8 cellular contexts compared by ENCODE assay signal in genomic region chr17:68457168-68457538, GRCh38. TPM values are rescaled to one million over a fixed set of nuclear protein-coding genes. Genes with fewer than 3 reads are reported as not detected.
DNase-seq lines count a peak whose midpoint lies in the region; ATAC-seq, FAIRE-seq and TF ChIP-seq lines count a peak whose summit lies in the region.

Gene WIPI1, minus strand, starts transcription at chr17:68457496. Its CDS starts 75 bp downstream, at chr17:68457421.

- H3K36me3 ChIP-seq in SJCRH30: no peaks in the 10 kb centered on the region
- no peaks in the 10 kb centered on the region for H3K36me3 ChIP-seq in endothelial cell of umbilical vein (ENCODE audit: control insufficient read depth in 2 of 2, extremely low read depth in 1 of 2, insufficient read depth in 2 of 2, low read length in 2 of 2)

- H3K4me3 ChIP-seq in SJCRH30 (peak within 1 kb of the TSS; percentile 83), endothelial cell of umbilical vein (replicated peaks in 1 of 3; ENCODE audit: insufficient read depth in 1 of 3, low read depth in 1 of 3, low read length in 3 of 3) (peak within 1 kb of the TSS; percentile 58 to 74 (median 70))

- no peaks in the 10 kb centered on the region for H3K27me3 Mint-ChIP-seq in activated naive CD4-positive, alpha-beta T cell treated with anti-CD3 and anti-CD28 coated beads, Interleukin-2, amount 50 U/mL, for 24 hours
- H3K27me3 Mint-ChIP-seq in natural killer cell (ENCODE audit: low read depth in 2 of 2): no peaks in the 10 kb centered on the region

- peak; percentile 31 for ATAC-seq in HG02885 (IDR thresholded peaks at IDR 0.05; ENCODE audit: poor library complexity, unreplicated experiment)
- peak in 1 of 3 donors; percentile 29 for ATAC-seq in natural killer cell

- CTCF ChIA-PET in endothelial cell of umbilical vein (lab: Charles Lee): interaction anchor here (1.0 to 8.0 kb wide), 10 partner anchors 16 to 437 kb away, joined by 3 to 35 read pairs (median 11); partner anchors contain the start of gene AMZ2

- no TSS peak for BruUV-seq in endothelial cell of umbilical vein (replicated peaks; lab: Mats Ljungman, UMichigan)

- peak within 1 kb of the TSS; percentile 82 for H3K9ac ChIP-seq in endothelial cell of umbilical vein (replicated peaks; ENCODE audit: extremely low read depth, insufficient read depth, low read length)

- TF ChIP-seq CTCF in endothelial cell of umbilical vein (IDR thresholded peaks at IDR 0.05; ENCODE audit: extremely low read depth in 1 of 2, insufficient read depth in 1 of 2, low read depth in 1 of 2, low read length in 2 of 2) (no peak), natural killer cell (IDR thresholded peaks at IDR 0.05) (no peak), GM10266 (IDR thresholded peaks at IDR 0.05; ENCODE audit: control insufficient read depth, insufficient read depth, low read depth, missing control alignments) (no peak)

- H3K36me3 Mint-ChIP-seq in activated naive CD4-positive, alpha-beta T cell treated with anti-CD3 and anti-CD28 coated beads, Interleukin-2, amount 50 U/mL, for 24 hours: no peaks in the 10 kb centered on the region
- H3K36me3 Mint-ChIP-seq in natural killer cell: no peaks in the 10 kb centered on the region

- peaks cover 13% of the 10 kb centered on the region for H3K4me1 ChIP-seq in SJCRH30
- peaks cover 18% of the 10 kb centered on the region for H3K4me1 ChIP-seq in endothelial cell of umbilical vein (ENCODE audit: control insufficient read depth, extremely low read depth, insufficient read depth, low read length)

- H2AFZ ChIP-seq in endothelial cell of umbilical vein (ENCODE audit: low read depth, low read length): peak within 1 kb of the TSS; percentile 54

- POLR2A ChIA-PET in endothelial cell of umbilical vein (lab: Charles Lee): interaction anchor here (0.6 to 1.4 kb wide), 3 partner anchors 36 to 422 kb away, joined by 3 to 12 read pairs (median 4); partner anchors contain the start of genes AMZ2 and KPNA2

- TF ChIP-seq POLR2A in endothelial cell of umbilical vein (IDR thresholded peaks at IDR 0.05; ENCODE audit: low read depth, low read length): no peak

- no peak for DNase-seq in activated naive CD4-positive, alpha-beta T cell (lab: John Stamatoyannopoulos, UW)
- DNase-seq in SJCRH30 (peak; percentile 57 to 64), endothelial cell of umbilical vein (ENCODE audit: low read depth, low spot score) (peak; percentile 61), natural killer cell (no peak), GM10266 (ENCODE audit: extremely low spot score) (no peak)
- DNase-seq in activated CD4-positive, alpha-beta T cell treated with anti-CD3 and anti-CD28 coated beads for 1 hour: no peak

- no peak for FAIRE-seq in endothelial cell of umbilical vein (lab: Jason Lieb, UNC)

- dilution Hi-C loops in endothelial cell of umbilical vein (cut with MboI; ENCODE audit: extremely low pct_ligation_motif_present, low sequenced_read_pairs): no loop called here

- H3K9me3 Mint-ChIP-seq in activated naive CD4-positive, alpha-beta T cell treated with anti-CD3 and anti-CD28 coated beads, Interleukin-2, amount 50 U/mL, for 24 hours: no peaks in the 10 kb centered on the region
- H3K9me3 Mint-ChIP-seq in natural killer cell: no peaks in the 10 kb centered on the region

- H3K4me3 Mint-ChIP-seq in activated naive CD4-positive, alpha-beta T cell treated with anti-CD3 and anti-CD28 coated beads, Interleukin-2, amount 50 U/mL, for 24 hours: peak within 1 kb of the TSS; percentile 84
- peak within 1 kb of the TSS; percentile 92 for H3K4me3 Mint-ChIP-seq in natural killer cell

- H3K9me3 ChIP-seq in SJCRH30 (replicated peaks) (no peaks in the 10 kb centered on the region), endothelial cell of umbilical vein (replicated peaks; ENCODE audit: control insufficient read depth, insufficient read depth, low read length) (no peaks in the 10 kb centered on the region)

- H3K27ac ChIP-seq in SJCRH30 (peak within 1 kb of the TSS; percentile 68), endothelial cell of umbilical vein (ENCODE audit: insufficient read depth, low read depth, low read length) (peak within 1 kb of the TSS; percentile 75)

- peak within 1 kb of the TSS; percentile 84 for H3K27ac Mint-ChIP-seq in activated naive CD4-positive, alpha-beta T cell treated with anti-CD3 and anti-CD28 coated beads, Interleukin-2, amount 50 U/mL, for 24 hours
- H3K27ac Mint-ChIP-seq in natural killer cell: peak within 1 kb of the TSS; percentile 94 to 97

- no peaks in the 10 kb centered on the region for H3K9me1 ChIP-seq in endothelial cell of umbilical vein (replicated peaks; ENCODE audit: control insufficient read depth, extremely low read depth, insufficient read depth, low read length)

- H3K79me2 ChIP-seq in endothelial cell of umbilical vein (ENCODE audit: control insufficient read depth, insufficient read depth, low read length): no peaks in the 10 kb centered on the region

- peak within 1 kb of the TSS; percentile 92 for H3K4me2 ChIP-seq in endothelial cell of umbilical vein (ENCODE audit: insufficient read depth, low read length)

- no peaks in the 10 kb centered on the region for H4K20me1 ChIP-seq in endothelial cell of umbilical vein (replicated peaks; ENCODE audit: control insufficient read depth, extremely low read depth, insufficient read depth, low read length)

- H3K27me3 ChIP-seq in SJCRH30 (no peaks in the 10 kb centered on the region), endothelial cell of umbilical vein (ENCODE audit: control insufficient read depth in 2 of 2, insufficient read depth in 2 of 2, low read length in 2 of 2) (no peaks in the 10 kb centered on the region)

- H3K4me1 Mint-ChIP-seq in activated naive CD4-positive, alpha-beta T cell treated with anti-CD3 and anti-CD28 coated beads, Interleukin-2, amount 50 U/mL, for 24 hours: peaks cover 53% of the 10 kb centered on the region
- H3K4me1 Mint-ChIP-seq in natural killer cell: peaks cover 61 to 64% of the 10 kb centered on the region in 2 donors

- intact Hi-C loops in endothelial cell of umbilical vein (cut with micrococcal nuclease): loop anchor here (1.0 to 5.0 kb wide), 3 partner anchors 74 to 355 kb away; partner anchors contain the start of gene AMZ2
- intact Hi-C loops in natural killer cell (cut with micrococcal nuclease): no loop called here

TF ChIP-seq in endothelial cell of umbilical vein, 7 proteins besides CTCF, POLR2A, EP300 and RAD21:
- no peak for TF ChIP-seq FOS (IDR thresholded peaks at IDR 0.05; ENCODE audit: borderline replicate concordance, insufficient read depth, low read length)
- no peak for TF ChIP-seq POLR2AphosphoS5 (IDR thresholded peaks at IDR 0.05; ENCODE audit: insufficient read depth, low read depth, low read length)
- no peak for TF ChIP-seq EZH2 (IDR thresholded peaks at IDR 0.05; ENCODE audit: borderline replicate concordance, low read depth, low read length, severe bottlenecking)
- no peak for TF ChIP-seq MAX (IDR thresholded peaks at IDR 0.05; ENCODE audit: insufficient read depth, insufficient read length)
- TF ChIP-seq JUN (IDR thresholded peaks at IDR 0.05; ENCODE audit: borderline replicate concordance, insufficient read depth, insufficient read length, low read depth): no peak
- TF ChIP-seq GATA2 (IDR thresholded peaks at IDR 0.05; ENCODE audit: insufficient read depth, insufficient read length, low read depth, low read length): no peak
- no peak for TF ChIP-seq MYC (IDR thresholded peaks at IDR 0.05; ENCODE audit: low read depth, low read length)

RNA-seq across cellular contexts. Expression of gene WIPI1, which starts in this region (rescaled TPM):
- 19.0 and 25.8 TPM in 2 replicates for total RNA-seq in SJCRH30 (2014; rRNA removed; shearing (Covaris generic))
- total RNA-seq in endothelial cell of umbilical vein: 41.5 and 49.9 TPM in 2 replicates
- 69.8 and 70.3 TPM in 2 replicates for polyA plus RNA-seq in endothelial cell of umbilical vein
- polyA plus RNA-seq in endothelial cell of umbilical vein (2011; cell fraction: cytosol; rRNA removed): 76.5 and 78.2 TPM in 2 replicates
- 74.6 and 88.2 TPM in 2 replicates for polyA plus RNA-seq in endothelial cell of umbilical vein (2011; cell fraction: nucleus; rRNA removed)
- 53.7 and 71.7 TPM in 2 replicates for polyA plus RNA-seq in endothelial cell of umbilical vein (2012)
- polyA minus RNA-seq in endothelial cell of umbilical vein: 80.8 and 96.2 TPM in 2 replicates
- 4.9 TPM for polyA minus RNA-seq in endothelial cell of umbilical vein (2011; cell fraction: cytosol; rRNA and poly(A)+ RNA removed)
- 59.8 and 75.3 TPM in 2 replicates for polyA minus RNA-seq in endothelial cell of umbilical vein (2011; cell fraction: nucleus; rRNA and poly(A)+ RNA removed)
- total RNA-seq in natural killer cell: 10 to 100 TPM; 29.0 to 41.4 (median 32.0) TPM

Comparison
In these comparisons a context has a peak if more than half of its experiments do, and no peak if none do; other contexts are left out.
1. DNase-seq: peak in SJCRH30 (2 of 2) and endothelial cell of umbilical vein (single experiment); none in activated naive CD4-positive, alpha-beta T cell (0 of 4), natural killer cell (single experiment), GM10266 (single experiment) and activated CD4-positive, alpha-beta T cell treated with anti-CD3 and anti-CD28 coated beads for 1 hour (single experiment).